ENCODE assay signal across 1 cellular context in genomic region chr1:169070958-169071357, GRCh38.
TF ChIP-seq lines count a peak whose summit lies in the region.

No MANE protein-coding gene starts in this region.

TF ChIP-seq in H1, 55 proteins besides CTCF, POLR2A, EP300 and RAD21 (continued from another document):
- TF ChIP-seq USF2 (IDR thresholded peaks at IDR 0.05; ENCODE audit: low read length) (no peak), CTBP2 (IDR thresholded peaks at IDR 0.05; ENCODE audit: borderline replicate concordance, insufficient read depth, insufficient read length, low read length) (no peak), KDM4A (IDR thresholded peaks at IDR 0.05; ENCODE audit: low read depth, low read length, severe bottlenecking) (no peak), POU5F1 (IDR thresholded peaks at IDR 0.05; ENCODE audit: low read depth, low read length) (no peak), RXRA (IDR thresholded peaks at IDR 0.05; ENCODE audit: insufficient read depth, low read depth, low read length) (no peak), GABPA (IDR thresholded peaks at IDR 0.05; ENCODE audit: borderline replicate concordance, insufficient read depth, low read length) (no peak), BACH1 (IDR thresholded peaks at IDR 0.05; ENCODE audit: low read length) (no peak), NANOG (IDR thresholded peaks at IDR 0.05; ENCODE audit: insufficient read depth, low read depth, low read length, poor library complexity, severe bottlenecking) (no peak), SUZ12 (IDR thresholded peaks at IDR 0.05; ENCODE audit: low read length) (no peak), SIRT6 (IDR thresholded peaks at IDR 0.05; ENCODE audit: low read length) (no peak)
